In the genomic region with DNA sequence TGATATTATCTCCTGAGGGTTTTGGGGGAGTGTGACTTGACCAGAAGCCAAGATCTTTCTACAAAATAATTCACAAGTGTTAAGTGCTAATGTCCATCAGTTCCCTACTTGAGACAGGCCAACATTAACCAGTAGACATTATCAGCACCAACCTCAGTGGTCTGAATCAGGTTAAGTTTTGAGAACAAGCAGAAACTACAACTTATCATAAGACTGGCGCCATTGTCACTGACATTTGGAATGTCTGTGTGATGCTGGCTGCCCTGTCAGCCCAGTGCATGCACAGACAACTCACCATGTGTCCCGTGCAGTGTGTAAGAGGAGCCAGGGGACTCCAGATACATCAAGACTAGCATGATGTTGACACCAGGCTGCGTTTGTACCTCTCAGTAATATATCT, we compare ENCODE assay signal across 18 cellular contexts.
DNase-seq lines count a peak whose midpoint lies in the region; ATAC-seq lines count a peak whose summit lies in the region.
"Had no signal": no experiment of that assay in that cellular context is flagged by ENCODE, and none has a peak within 500 bp of the region (broad histone marks: within the 10 kb centered on the region; RNA-seq: fewer than 3 reads in every experiment).

No MANE protein-coding gene starts in this region.

- H3K36me3 Mint-ChIP-seq in activated CD8-positive, alpha-beta memory T cell treated with anti-CD3 and anti-CD28 coated beads, Interleukin-2, amount 10 ng/mL, durations not matched to agents 7 days and 5 days: peaks cover 3% of the 10 kb centered on the region
- H3K36me3 Mint-ChIP-seq in memory B cell: peaks cover 3% of the 10 kb centered on the region
- H3K36me3 Mint-ChIP-seq: activated naive CD4-positive, alpha-beta T cell treated with anti-CD3 and anti-CD28 coated beads, Interleukin-2, amount 50 U/mL, for 24 hours had no signal

- peaks cover 46% of the 10 kb centered on the region for H3K4me1 Mint-ChIP-seq in stimulated activated naive CD8-positive, alpha-beta T cell treated with anti-CD3 and anti-CD28 coated beads, Interleukin-15, amount 100 ng/mL, for 72 hours
- peaks cover 42% of the 10 kb centered on the region for H3K4me1 Mint-ChIP-seq in activated CD8-positive, alpha-beta memory T cell treated with anti-CD3 and anti-CD28 coated beads, Interleukin-2, amount 10 ng/mL, durations not matched to agents 7 days and 5 days
- H3K4me1 Mint-ChIP-seq in memory B cell: peaks cover 15% of the 10 kb centered on the region

- no peak overlapping the region for H3K4me3 Mint-ChIP-seq in stimulated activated naive CD8-positive, alpha-beta T cell treated with anti-CD3 and anti-CD28 coated beads, Interleukin-15, amount 100 ng/mL, for 72 hours
- no peak overlapping the region for H3K4me3 Mint-ChIP-seq in activated CD8-positive, alpha-beta memory T cell treated with anti-CD3 and anti-CD28 coated beads, Interleukin-2, amount 10 ng/mL, durations not matched to agents 7 days and 5 days
- H3K4me3 Mint-ChIP-seq in memory B cell: no peak overlapping the region
- H3K4me3 Mint-ChIP-seq: activated naive CD4-positive, alpha-beta T cell treated with anti-CD3 and anti-CD28 coated beads, Interleukin-2, amount 50 U/mL, for 24 hours; stimulated activated naive B cell treated with anti-CD40 and anti-IgM and Interleukin-4, amounts not matched to agents 10 μg/mL and 1 μg/mL and 100 μg/mL, for 72 hours had no signal

- no peaks in the 10 kb centered on the region for H3K27me3 Mint-ChIP-seq in stimulated activated naive CD8-positive, alpha-beta T cell treated with anti-CD3 and anti-CD28 coated beads, Interleukin-15, amount 100 ng/mL, for 72 hours
- no peaks in the 10 kb centered on the region for H3K27me3 Mint-ChIP-seq in activated CD8-positive, alpha-beta memory T cell treated with anti-CD3 and anti-CD28 coated beads, Interleukin-2, amount 10 ng/mL, durations not matched to agents 7 days and 5 days
- no peaks in the 10 kb centered on the region for H3K27me3 Mint-ChIP-seq in memory B cell
- H3K27me3 Mint-ChIP-seq: activated naive CD4-positive, alpha-beta T cell treated with anti-CD3 and anti-CD28 coated beads, Interleukin-2, amount 50 U/mL, for 24 hours; stimulated activated naive B cell treated with anti-CD40 and anti-IgM and Interleukin-4, amounts not matched to agents 10 μg/mL and 1 μg/mL and 100 μg/mL, for 72 hours had no signal

- peak in 1 of 2 donors; percentile 1 for DNase-seq in stimulated activated naive CD8-positive, alpha-beta T cell treated with anti-CD3 and anti-CD28 coated beads, Interleukin-15, amount 100 ng/mL, for 72 hours
- DNase-seq in stimulated activated naive CD8-positive, alpha-beta T cell treated with anti-CD3 and anti-CD28 coated beads, Interleukin-15, Interleukin-2, amounts not matched to agents 100 U/mL and 50 U/mL, for 24 hours: no peak
- DNase-seq in activated CD8-positive, alpha-beta memory T cell treated with anti-CD3 and anti-CD28 coated beads, Interleukin-2, amount 10 ng/mL, durations not matched to agents 7 days and 5 days: peak; percentile 12
- peak in 1 of 2 donors; percentile 0 for DNase-seq in memory B cell (ENCODE audit: low spot score in 2 of 2)
- no peak for DNase-seq in medulla oblongata (ENCODE audit: extremely low spot score)
- no peak for DNase-seq in stimulated activated CD4-positive, alpha-beta T cell treated with anti-CD3 and anti-CD28 coated beads, Interleukin-4, amount 100 ng/mL, for 24 hours
- DNase-seq in activated gamma-delta T cell (lab: John Stamatoyannopoulos, UW): no peak
- DNase-seq: activated CD4-positive, alpha-beta T cell treated with anti-CD3 and anti-CD28 coated beads for 48 hours; DMS79 treated with DMSO at 0.1 percent for 48 hours; MM.1S; NCI-H1436 treated with DMSO at 0.1 percent for 48 hours; NCI-H524; RPMI8226; stimulated activated naive B cell treated with anti-CD40 and anti-IgM and Interleukin-4, amounts not matched to agents 10 μg/mL and 1 μg/mL and 100 μg/mL, for 72 hours; transverse colon had no signal

- peak overlapping the region; percentile 11 to 34 for H3K27ac Mint-ChIP-seq in stimulated activated naive CD8-positive, alpha-beta T cell treated with anti-CD3 and anti-CD28 coated beads, Interleukin-15, amount 100 ng/mL, for 72 hours
- H3K27ac Mint-ChIP-seq in activated CD8-positive, alpha-beta memory T cell treated with anti-CD3 and anti-CD28 coated beads, Interleukin-2, amount 10 ng/mL, durations not matched to agents 7 days and 5 days: peak overlapping the region; percentile 47
- peak overlapping the region; percentile 55 for H3K27ac Mint-ChIP-seq in memory B cell

- CTCF ChIA-PET in activated CD8-positive, alpha-beta memory T cell treated with anti-CD3 and anti-CD28 coated beads, Interleukin-2, amount 10 ng/mL, durations not matched to agents 7 days and 5 days (lab: Charles Lee): no interaction called here

- ATAC-seq in stimulated activated naive CD8-positive, alpha-beta T cell treated with anti-CD3 and anti-CD28 coated beads, Interleukin-15, amount 100 ng/mL, for 72 hours: no peak
- no peak for ATAC-seq in stimulated activated naive CD8-positive, alpha-beta T cell treated with anti-CD3 and anti-CD28 coated beads, Interleukin-15, Interleukin-2, amounts not matched to agents 100 U/mL and 50 U/mL, for 24 hours
- no peak for ATAC-seq in activated CD8-positive, alpha-beta memory T cell treated with anti-CD3 and anti-CD28 coated beads, Interleukin-2, amount 10 ng/mL, durations not matched to agents 7 days and 5 days
- no peak for ATAC-seq in memory B cell (ENCODE audit: low read depth)
- ATAC-seq: pancreas; sciatic nerve; stimulated activated naive B cell treated with anti-CD40 and anti-IgM and Interleukin-4, amounts not matched to agents 10 μg/mL and 1 μg/mL and 100 μg/mL, for 72 hours had no signal

- H3K9me3 Mint-ChIP-seq in stimulated activated naive CD8-positive, alpha-beta T cell treated with anti-CD3 and anti-CD28 coated beads, Interleukin-15, amount 100 ng/mL, for 72 hours: no peaks in the 10 kb centered on the region
- no peaks in the 10 kb centered on the region for H3K9me3 Mint-ChIP-seq in activated CD8-positive, alpha-beta memory T cell treated with anti-CD3 and anti-CD28 coated beads, Interleukin-2, amount 10 ng/mL, durations not matched to agents 7 days and 5 days (ENCODE audit: low read depth)
- H3K9me3 Mint-ChIP-seq in memory B cell: no peaks in the 10 kb centered on the region
- H3K9me3 Mint-ChIP-seq: activated naive CD4-positive, alpha-beta T cell treated with anti-CD3 and anti-CD28 coated beads, Interleukin-2, amount 50 U/mL, for 24 hours; stimulated activated naive B cell treated with anti-CD40 and anti-IgM and Interleukin-4, amounts not matched to agents 10 μg/mL and 1 μg/mL and 100 μg/mL, for 72 hours had no signal
